ENCODE assay signal across 21 cellular contexts in genomic region chr22:27259390-27259789, GRCh38.
DNase-seq lines count a peak whose midpoint lies in the region; ATAC-seq and TF ChIP-seq lines count a peak whose summit lies in the region.
"Had no signal": no experiment of that assay in that cellular context is flagged by ENCODE, and none has a peak within 500 bp of the region (broad histone marks: within the 10 kb centered on the region; RNA-seq: fewer than 3 reads in every experiment).

No MANE protein-coding gene starts in this region.

- TF ChIP-seq CTCF in WERI-Rb-1 (IDR thresholded peaks at IDR 0.05; ENCODE audit: low read depth, low read length) (no peak), neural progenitor cell (IDR thresholded peaks at IDR 0.05) (no peak)

- peak overlapping the region; percentile 65 for H3K4me3 Mint-ChIP-seq in neural progenitor cell
- H3K4me3 Mint-ChIP-seq: CD8-positive, alpha-beta T cell had no signal

- H3F3A ChIP-seq in neural progenitor cell (ENCODE audit: low read depth), result peaks cover 25% of the 10 kb centered on the region

- H3K36me3 Mint-ChIP-seq in neural progenitor cell, result peaks cover 4% of the 10 kb centered on the region
- H3K36me3 Mint-ChIP-seq: CD8-positive, alpha-beta T cell had no signal

- ATAC-seq in GM21423 (IDR thresholded peaks at IDR 0.05; ENCODE audit: unreplicated experiment), result no peak
- ATAC-seq: CD8-positive, alpha-beta T cell; HepG2; Right ventricle myocardium inferior had no signal

- H3K4me2 ChIP-seq in BLaER1, result peak overlapping the region; percentile 59
- peak overlapping the region; percentile 21 for H3K4me2 ChIP-seq in neural progenitor cell
- H3K4me2 ChIP-seq: PC-9 had no signal

- no peaks in the 10 kb centered on the region for H3K36me3 ChIP-seq in BLaER1
- no peaks in the 10 kb centered on the region for H3K36me3 ChIP-seq in WERI-Rb-1
- no peaks in the 10 kb centered on the region for H3K36me3 ChIP-seq in neural progenitor cell
- H3K36me3 ChIP-seq: SJCRH30 had no signal

- H3K27me3 ChIP-seq in BLaER1 (no peaks in the 10 kb centered on the region), WERI-Rb-1 (ENCODE audit: insufficient read depth, low read depth, severe bottlenecking) (no peaks in the 10 kb centered on the region), neural progenitor cell (no peaks in the 10 kb centered on the region)
- H3K27me3 ChIP-seq: SJCRH30 had no signal

- H3K4me3 ChIP-seq in BLaER1, result no peak overlapping the region
- no peak overlapping the region for H3K4me3 ChIP-seq in WERI-Rb-1 (ENCODE audit: low read depth, low read length)
- no peak overlapping the region for H3K4me3 ChIP-seq in neural progenitor cell
- H3K4me3 ChIP-seq: PC-9, SJCRH30 had no signal

- H3K9me3 ChIP-seq in BLaER1, result peaks cover 26% of the 10 kb centered on the region
- H3K9me3 ChIP-seq in WERI-Rb-1 (ENCODE audit: severe bottlenecking), result peaks cover 12% of the 10 kb centered on the region
- H3K9me3 ChIP-seq in neural progenitor cell (ENCODE audit: low read depth), result peaks cover 6% of the 10 kb centered on the region

- H3K27ac Mint-ChIP-seq in neural progenitor cell, result peak overlapping the region; percentile 16
- H3K27ac Mint-ChIP-seq: CD8-positive, alpha-beta T cell had no signal

- H3K4me1 Mint-ChIP-seq in neural progenitor cell, result peaks cover 46% of the 10 kb centered on the region

- DNase-seq in WERI-Rb-1 (peak; percentile 15), left kidney (ENCODE audit: low read depth, low spot score) (peak; percentile 32), neural progenitor cell (ENCODE audit: low spot score) (no peak), Ammon's horn (ENCODE audit: low spot score) (no peak), NCI-H748 treated with DMSO at 0.1 percent for 48 hours (lab: John Stamatoyannopoulos, UW) (no peak)
- DNase-seq in stimulated activated CD8-positive, alpha-beta memory T cell treated with anti-CD3 and anti-CD28 coated beads, Interleukin-4, amount 100 ng/mL, for 48 hours, result no peak
- DNase-seq: Caco-2; CD8-positive, alpha-beta T cell; NCI-H1092; NCI-H1417 treated with DMSO at 0.1 percent for 48 hours; NCI-H2081; NCI-H345; NCI-H510A treated with DMSO at 0.1 percent for 48 hours; NCI-H774; PC-9; SJCRH30 had no signal

- no peaks in the 10 kb centered on the region for H3K79me2 ChIP-seq in neural progenitor cell (ENCODE audit: low read depth)

- peaks cover 12% of the 10 kb centered on the region for H3K27me3 Mint-ChIP-seq in neural progenitor cell (ENCODE audit: insufficient read depth, low read depth)

- no peaks in the 10 kb centered on the region for H4K20me1 ChIP-seq in BLaER1
- no peaks in the 10 kb centered on the region for H4K20me1 ChIP-seq in neural progenitor cell (ENCODE audit: low read depth)

- H3K9ac ChIP-seq in BLaER1 (no peak overlapping the region), neural progenitor cell (no peak overlapping the region)

- H2AFZ ChIP-seq in neural progenitor cell (replicated peaks), result peak overlapping the region; percentile 23
- H2AFZ ChIP-seq: PC-9 had no signal

- H3K9me3 Mint-ChIP-seq in neural progenitor cell, result peaks cover 13% of the 10 kb centered on the region

- peaks cover 18% of the 10 kb centered on the region for H3K4me1 ChIP-seq in BLaER1
- H3K4me1 ChIP-seq in neural progenitor cell, result peaks cover 32% of the 10 kb centered on the region
- H3K4me1 ChIP-seq: Caco-2, SJCRH30 had no signal

- no peak overlapping the region for H3K27ac ChIP-seq in BLaER1
- no peak overlapping the region for H3K27ac ChIP-seq in WERI-Rb-1
- H3K27ac ChIP-seq in neural progenitor cell, result peak overlapping the region; percentile 61
- H3K27ac ChIP-seq: C4-2B, PC-9, SJCRH30 had no signal

Comparison
In these comparisons a context has a peak if more than half of its experiments do, and no peak if none do; other contexts are left out.
1. DNase-seq: peak in WERI-Rb-1 (single experiment) and left kidney (single experiment); none in neural progenitor cell (single experiment), Ammon's horn (single experiment), stimulated activated CD8-positive, alpha-beta memory T cell treated with anti-CD3 and anti-CD28 coated beads, Interleukin-4, amount 100 ng/mL, for 48 hours (single experiment) and NCI-H748 treated with DMSO at 0.1 percent for 48 hours (single experiment).